Comparison of ENCODE assay signal across 8 cellular contexts in genomic region chr6:73388433-73388799, GRCh38. TPM values are rescaled to one million over a fixed set of nuclear protein-coding genes. Genes with fewer than 3 reads are reported as not detected.
DNase-seq lines count a peak whose midpoint lies in the region; ATAC-seq and TF ChIP-seq lines count a peak whose summit lies in the region.

No MANE protein-coding gene starts in this region.

- intact Hi-C loops in lower lobe of right lung (cut with DNase I) = no loop called here

- peaks cover 18% of the 10 kb centered on the region for H3K4me1 Mint-ChIP-seq in activated naive CD8-positive, alpha-beta T cell treated with anti-CD3 and anti-CD28 coated beads for 36 hours

- H3K4me3 ChIP-seq in lower lobe of right lung = peak overlapping the region; percentile 62

- no peak for DNase-seq in activated naive CD8-positive, alpha-beta T cell treated with anti-CD3 and anti-CD28 coated beads for 36 hours
- no peak for DNase-seq in lower lobe of right lung
- no peak for DNase-seq in stimulated activated CD4-positive, alpha-beta T cell treated with anti-CD3 and anti-CD28 coated beads, Interleukin-2, amount 100 ng/mL, for 24 hours
- no peak for DNase-seq in NCI-H2196 (lab: John Stamatoyannopoulos, UW; ENCODE audit: unreplicated experiment)
- no peak for DNase-seq in C1 segment of cervical spinal cord (lab: John Stamatoyannopoulos, UW)
- DNase-seq in stimulated activated CD4-positive, alpha-beta T cell treated with anti-CD3 and anti-CD28 coated beads, Interleukin-15, amount 100 ng/mL, for 24 hours = no peak

- no peaks in the 10 kb centered on the region for H3K9me3 ChIP-seq in lower lobe of right lung

- no peaks in the 10 kb centered on the region for H3K36me3 Mint-ChIP-seq in activated naive CD8-positive, alpha-beta T cell treated with anti-CD3 and anti-CD28 coated beads for 36 hours

- no peaks in the 10 kb centered on the region for H3K27me3 ChIP-seq in lower lobe of right lung (ENCODE audit: low read depth)

- H3K36me3 ChIP-seq in lower lobe of right lung = no peaks in the 10 kb centered on the region

- peaks cover 11% of the 10 kb centered on the region for H3K27me3 Mint-ChIP-seq in activated naive CD8-positive, alpha-beta T cell treated with anti-CD3 and anti-CD28 coated beads for 36 hours

- no peaks in the 10 kb centered on the region for H3K9me3 Mint-ChIP-seq in activated naive CD8-positive, alpha-beta T cell treated with anti-CD3 and anti-CD28 coated beads for 36 hours

- peak overlapping the region; percentile 77 for H3K4me3 Mint-ChIP-seq in activated naive CD8-positive, alpha-beta T cell treated with anti-CD3 and anti-CD28 coated beads for 36 hours

- peak overlapping the region; percentile 75 for H3K27ac ChIP-seq in lower lobe of right lung

- H3K27ac Mint-ChIP-seq in activated naive CD8-positive, alpha-beta T cell treated with anti-CD3 and anti-CD28 coated beads for 36 hours = no peak overlapping the region

- ATAC-seq in GM19043 (IDR thresholded peaks at IDR 0.05; ENCODE audit: low read depth, unreplicated experiment) (peak; percentile 7), HG03025 (IDR thresholded peaks at IDR 0.05; ENCODE audit: low FRiP score, unreplicated experiment) (peak; percentile 12), lower lobe of right lung (peak; percentile 36 to 56)

- peaks cover 5% of the 10 kb centered on the region for H3K4me1 ChIP-seq in lower lobe of right lung

- TF ChIP-seq CTCF in lower lobe of right lung (IDR thresholded peaks at IDR 0.05) = no peak

RNA-seq across cellular contexts. Expression of gene DDX43, which starts 6.2 kb away (rescaled TPM):
- under 1 TPM; 0.39 to 0.44 TPM for total RNA-seq in activated naive CD8-positive, alpha-beta T cell treated with anti-CD3 and anti-CD28 coated beads for 36 hours
- total RNA-seq in lower lobe of right lung = 1.9 TPM

RNA-seq across cellular contexts. Expression of gene OOEP, which starts 18.7 kb away (rescaled TPM):
- total RNA-seq in activated naive CD8-positive, alpha-beta T cell treated with anti-CD3 and anti-CD28 coated beads for 36 hours = not detected
- total RNA-seq in lower lobe of right lung = not detected

RNA-seq across cellular contexts. Expression of gene KHDC3L, which starts 26.0 kb away (rescaled TPM):
- total RNA-seq in activated naive CD8-positive, alpha-beta T cell treated with anti-CD3 and anti-CD28 coated beads for 36 hours = not detected
- not detected for total RNA-seq in lower lobe of right lung

RNA-seq across cellular contexts. Expression of gene DPPA5, which starts 34.3 kb away (rescaled TPM):
- total RNA-seq in activated naive CD8-positive, alpha-beta T cell treated with anti-CD3 and anti-CD28 coated beads for 36 hours = not detected
- total RNA-seq in lower lobe of right lung = not detected
